14 cellular contexts compared by ENCODE assay signal in the genomic region with DNA sequence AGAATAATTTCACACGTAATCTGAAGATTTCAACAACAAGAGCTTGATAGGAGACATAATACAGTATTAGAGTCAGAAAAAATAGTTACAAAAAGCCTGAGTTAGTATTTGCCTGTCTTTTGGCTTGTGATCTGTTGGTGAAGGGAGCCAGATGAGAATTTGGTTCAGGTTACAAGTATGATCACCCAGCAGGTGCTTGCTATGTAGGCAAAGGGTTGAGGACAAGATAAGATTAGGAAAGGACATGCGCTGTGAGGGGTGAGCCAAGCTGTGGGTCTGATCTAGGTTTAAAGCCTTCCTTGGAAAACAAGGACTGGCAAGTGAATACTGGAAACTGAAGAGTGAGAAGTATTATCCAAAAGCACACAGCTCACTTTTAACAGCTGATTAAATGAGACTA. TPM values are rescaled to one million over a fixed set of nuclear protein-coding genes. Genes with fewer than 3 reads are reported as not detected.
"Had no signal": no experiment of that assay in that cellular context is flagged by ENCODE, and none has a peak within 500 bp of the region (broad histone marks: within the 10 kb centered on the region; RNA-seq: fewer than 3 reads in every experiment).

No MANE protein-coding gene starts in this region.

- ATAC-seq: stimulated activated naive B cell treated with anti-CD40 and anti-IgM and Interleukin-4, amounts not matched to agents 10 μg/mL and 1 μg/mL and 100 μg/mL, for 72 hours had no signal

- FAIRE-seq: islet of Langerhans had no signal

- H3K27ac ChIP-seq: brain microvascular endothelial cell, esophagus muscularis mucosa, spleen had no signal

- H3K4me3 ChIP-seq: esophagus muscularis mucosa, spleen had no signal

- DNase-seq: activated CD4-positive, alpha-beta memory T cell treated with anti-CD3 and anti-CD28 coated beads for 36 hours; activated gamma-delta T cell; activated naive CD8-positive, alpha-beta T cell treated with anti-CD3 and anti-CD28 coated beads for 36 hours; activated T-cell treated with anti-CD3 and anti-CD28 coated beads, Interleukin-2, amount 50 U/mL, for 48 hours; brain microvascular endothelial cell; cerebellar nuclear complex; foreskin fibroblast; spleen; stimulated activated CD4-positive, alpha-beta T cell treated with anti-CD3 and anti-CD28 coated beads, Interleukin-2, amount 100 ng/mL, for 24 hours; stimulated activated naive B cell treated with anti-CD40 and anti-IgM and Interleukin-4, amounts not matched to agents 10 μg/mL and 1 μg/mL and 100 μg/mL, for 72 hours; T-helper 9 cell; trophoblast cell had no signal

- H3K27me3 ChIP-seq: brain microvascular endothelial cell, esophagus muscularis mucosa, spleen had no signal

- H3K9me3 ChIP-seq: esophagus muscularis mucosa, spleen had no signal

- H3K36me3 ChIP-seq: brain microvascular endothelial cell, esophagus muscularis mucosa, spleen had no signal

RNA-seq across cellular contexts. Expression of gene CD36, which starts 28.7 kb away (rescaled TPM):
- total RNA-seq: activated CD4-positive, alpha-beta memory T cell treated with anti-CD3 and anti-CD28 coated beads for 36 hours; activated naive CD8-positive, alpha-beta T cell treated with anti-CD3 and anti-CD28 coated beads for 36 hours had no signal
